ENCODE assay signal across 1 cellular context in genomic region chr21:43311303-43311817, GRCh38.
A peak's percentile ranks its signal among the peaks of the same experiment; 100 is the strongest.
TF ChIP-seq lines count a peak whose summit lies in the region.

No MANE protein-coding gene starts in this region.

TF ChIP-seq in HEK293, 187 proteins besides CTCF, POLR2A, EP300 and RAD21 (continued from another document):
- TF ChIP-seq ZNF398 (tag by site-specific recombination; IDR thresholded peaks at IDR 0.05) = peak; percentile 65
- TF ChIP-seq BCL6B (tag by site-specific recombination; IDR thresholded peaks at IDR 0.05) = no peak
